In genomic region chr4:123587983-123588494, GRCh38 we compare ENCODE assay signal across 1 cellular context.
TF ChIP-seq lines count a peak whose summit lies in the region.

No MANE protein-coding gene starts in this region.

TF ChIP-seq in HepG2, 621 proteins besides CTCF, POLR2A, EP300 and RAD21 (continued from another document):
- TF ChIP-seq ZNF703 (CRISPR knock-in tag; IDR thresholded peaks at IDR 0.05; ENCODE audit: borderline replicate concordance) (no peak), ZNF317 (CRISPR knock-in tag; IDR thresholded peaks at IDR 0.05) (peak; percentile 96), HMG20A (CRISPR knock-in tag; IDR thresholded peaks at IDR 0.05; ENCODE audit: borderline replicate concordance) (peak; percentile 10; the same call in 1 of the 2 replicates), CCAR2 (optimal IDR thresholded peaks at IDR 0.05; ENCODE audit: low read depth, low read length) (no peak), MTA3 (CRISPR knock-in tag; IDR thresholded peaks at IDR 0.05) (no peak), AHR (CRISPR knock-in tag; IDR thresholded peaks at IDR 0.05) (no peak)
